Comparison of ENCODE assay signal across 1 cellular context in the genomic region with DNA sequence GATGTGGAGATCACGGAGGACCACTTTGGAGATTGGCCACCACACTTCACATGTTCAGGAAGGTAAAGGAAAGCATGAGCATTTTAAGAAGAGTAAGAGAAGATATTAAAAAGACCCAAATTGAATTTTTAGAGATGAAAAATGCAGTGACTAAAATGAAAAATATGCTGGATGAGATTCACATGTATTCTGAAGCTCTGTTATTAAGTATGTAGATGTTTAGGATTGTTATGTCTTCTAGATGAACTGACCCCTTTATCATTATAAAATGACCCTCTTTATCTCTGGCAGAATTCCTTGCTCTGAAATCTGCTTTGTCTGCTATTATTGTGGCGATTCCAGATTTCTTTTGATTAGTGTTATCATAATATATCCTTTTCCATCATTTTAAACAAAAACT.
TF ChIP-seq lines count a peak whose summit lies in the region.

No MANE protein-coding gene starts in this region.

TF ChIP-seq in HCT116, 20 proteins besides CTCF, POLR2A, EP300 and RAD21 (continued from another document):
- TF ChIP-seq, protein P1, sequence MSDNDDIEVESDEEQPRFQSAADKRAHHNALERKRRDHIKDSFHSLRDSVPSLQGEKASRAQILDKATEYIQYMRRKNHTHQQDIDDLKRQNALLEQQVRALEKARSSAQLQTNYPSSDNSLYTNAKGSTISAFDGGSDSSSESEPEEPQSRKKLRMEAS (IDR thresholded peaks at IDR 0.05) = no peak
- TF ChIP-seq EZH2phosphoT487 (IDR thresholded peaks at IDR 0.05; ENCODE audit: borderline replicate concordance) (no peak), ZFX (IDR thresholded peaks at IDR 0.05) (no peak), SIN3A (IDR thresholded peaks at IDR 0.05; ENCODE audit: low read depth) (no peak), SP1 (IDR thresholded peaks at IDR 0.05; ENCODE audit: low read depth) (no peak), JUND (IDR thresholded peaks at IDR 0.05) (no peak)
